Comparison of ENCODE assay signal across 1 cellular context in the genomic region with DNA sequence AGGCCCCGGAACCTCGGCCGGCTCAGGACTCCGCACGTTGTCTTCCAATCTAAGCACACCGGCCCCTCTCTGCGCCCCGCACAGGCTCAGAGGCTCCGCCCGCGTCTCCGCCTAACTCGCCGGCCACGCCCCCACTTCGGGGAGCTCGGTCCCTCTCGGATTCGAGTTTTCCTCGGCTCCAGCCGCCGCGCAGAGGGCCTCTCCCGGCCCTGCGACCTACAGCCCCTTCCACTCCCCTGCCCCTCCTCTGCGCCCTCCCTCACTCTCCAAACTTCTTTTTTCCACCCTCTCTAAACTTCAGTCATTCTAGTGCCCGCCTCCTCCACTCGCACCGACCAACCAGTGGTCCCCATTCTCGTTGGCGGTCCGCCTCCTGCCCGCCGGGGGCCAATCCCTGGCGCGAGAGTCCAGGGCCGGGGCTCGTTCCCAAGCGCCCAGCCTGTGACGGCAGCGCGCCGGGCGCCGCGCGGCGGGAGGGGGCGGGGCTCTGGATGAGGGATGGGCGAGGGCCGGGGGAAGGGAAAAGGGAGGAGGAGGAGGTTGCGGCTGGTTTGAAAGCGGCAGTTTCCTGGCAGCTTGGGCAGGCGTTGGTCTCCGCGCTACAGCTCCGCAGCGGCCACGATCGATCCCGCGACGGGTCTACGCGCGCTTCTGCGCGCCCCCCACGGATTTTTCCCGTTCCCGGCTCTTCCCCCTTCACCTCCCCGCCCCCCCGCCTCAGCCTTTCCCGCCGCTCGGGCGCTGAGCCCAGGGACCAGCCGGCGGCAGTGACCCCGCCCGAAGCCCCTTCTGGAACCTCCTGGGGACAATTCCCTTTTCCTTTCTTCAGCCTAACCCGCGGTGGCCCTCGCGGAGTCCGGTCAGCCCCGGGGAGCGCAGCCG.
TF ChIP-seq lines count a peak whose summit lies in the region.

TSS of gene MAGI3 (plus strand) at position 563 of the 882 bp plus-strand sequence. CDS start 519 bp downstream, outside the sequence.

TF ChIP-seq in K562, 482 proteins besides CTCF, POLR2A, EP300 and RAD21 (continued from another document and continues in another):
- TF ChIP-seq, protein P1, sequence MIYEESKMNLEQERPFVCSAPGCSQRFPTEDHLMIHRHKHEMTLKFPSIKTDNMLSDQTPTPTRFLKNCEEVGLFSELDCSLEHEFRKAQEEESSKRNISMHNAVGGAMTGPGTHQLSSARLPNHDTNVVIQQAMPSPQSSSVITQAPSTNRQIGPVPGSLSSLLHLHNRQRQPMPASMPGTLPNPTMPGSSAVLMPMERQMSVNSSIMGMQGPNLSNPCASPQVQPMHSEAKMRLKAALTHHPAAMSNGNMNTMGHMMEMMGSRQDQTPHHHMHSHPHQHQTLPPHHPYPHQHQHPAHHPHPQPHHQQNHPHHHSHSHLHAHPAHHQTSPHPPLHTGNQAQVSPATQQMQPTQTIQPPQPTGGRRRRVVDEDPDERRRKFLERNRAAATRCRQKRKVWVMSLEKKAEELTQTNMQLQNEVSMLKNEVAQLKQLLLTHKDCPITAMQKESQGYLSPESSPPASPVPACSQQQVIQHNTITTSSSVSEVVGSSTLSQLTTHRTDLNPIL (CRISPR knock-in tag; IDR thresholded peaks at IDR 0.05): no peak
- TF ChIP-seq MCM7 (IDR thresholded peaks at IDR 0.05) (no peak), CTCFL (IDR thresholded peaks at IDR 0.05; ENCODE audit: borderline replicate concordance, insufficient read depth, low read depth, low read length, poor library complexity, severe bottlenecking) (no peak), SETDB1 (IDR thresholded peaks at IDR 0.05; ENCODE audit: low read length) (no peak), FOXA3 (CRISPR knock-in tag; conservative IDR thresholded peaks at IDR 0.05 in 1 of 2, IDR thresholded peaks at IDR 0.05 in 1 of 2) (no peak), HDAC1 (IDR thresholded peaks at IDR 0.05) (0 out of 4 replicates have a peak, but pooled peaks of 1 of the 2 experiments have one; percentile 23), ILK (tag; IDR thresholded peaks at IDR 0.05; ENCODE audit: borderline replicate concordance, low read depth) (no peak), ZNF583 (CRISPR knock-in tag; IDR thresholded peaks at IDR 0.05) (0 out of 2 replicates have a peak, but pooled peaks have one; percentile 50), ZNF274 (IDR thresholded peaks at IDR 0.05; ENCODE audit: borderline replicate concordance, low read depth, low read length) (no peak), POLR2G (IDR thresholded peaks at IDR 0.05; ENCODE audit: low read depth, low read length) (peak; percentile 82), PTBP1 (IDR thresholded peaks at IDR 0.05; ENCODE audit: low read depth, low read length) (no peak), MTA3 (IDR thresholded peaks at IDR 0.05; ENCODE audit: borderline replicate concordance) (peak; percentile 47; the same call in 1 of the 2 replicates), HDAC6 (IDR thresholded peaks at IDR 0.05; ENCODE audit: low read depth, low read length) (no peak), RFX7 (CRISPR knock-in tag; IDR thresholded peaks at IDR 0.05) (0 out of 2 replicates have a peak, but pooled peaks have one; percentile 51), ZZZ3 (IDR thresholded peaks at IDR 0.05) (no peak), ZNF212 (CRISPR knock-in tag; IDR thresholded peaks at IDR 0.05) (no peak), ZEB2 (IDR thresholded peaks at IDR 0.05) (no peak), ZFP91 (CRISPR knock-in tag; IDR thresholded peaks at IDR 0.05) (no peak), ZNF311 (CRISPR knock-in tag; IDR thresholded peaks at IDR 0.05) (no peak), KLF10 (CRISPR knock-in tag; IDR thresholded peaks at IDR 0.05) (no peak), CREB1 (IDR thresholded peaks at IDR 0.05) (peak; percentile 76), CREB1 (CRISPR knock-in tag; IDR thresholded peaks at IDR 0.05) (peak; percentile 84), MAFK (IDR thresholded peaks at IDR 0.05; ENCODE audit: low read length) (no peak), POLR3A (IDR thresholded peaks at IDR 0.05; ENCODE audit: borderline replicate concordance, extremely low read depth, insufficient read depth, insufficient read length) (no peak), CBX2 (IDR thresholded peaks at IDR 0.05; ENCODE audit: insufficient read depth, low read length, poor library complexity, severe bottlenecking) (no peak), FOXP1 (CRISPR knock-in tag; IDR thresholded peaks at IDR 0.05) (no peak), ZNF146 (CRISPR knock-in tag; IDR thresholded peaks at IDR 0.05; ENCODE audit: unreplicated experiment) (no peak), FOS (IDR thresholded peaks at IDR 0.05; ENCODE audit: extremely low read depth, insufficient read length) (peak; percentile 93), STAG1 (CRISPR knock-in tag; IDR thresholded peaks at IDR 0.05; ENCODE audit: borderline replicate concordance) (no peak), SREBF1 (IDR thresholded peaks at IDR 0.05; ENCODE audit: borderline replicate concordance, low read depth, low read length) (no peak), SUPT5H (IDR thresholded peaks at IDR 0.05) (peak; percentile 52), ZNF347 (CRISPR knock-in tag; IDR thresholded peaks at IDR 0.05; ENCODE audit: low read depth) (no peak), PML (IDR thresholded peaks at IDR 0.05; ENCODE audit: low read length) (no peak), DIDO1 (tag; IDR thresholded peaks at IDR 0.05; ENCODE audit: low read depth) (no peak), KDM4B (IDR thresholded peaks at IDR 0.05; ENCODE audit: borderline replicate concordance in 2 of 2, low read depth in 1 of 2) (no peak), RHOXF2B (CRISPR knock-in tag; conservative IDR thresholded peaks at IDR 0.05) (no peak), ZBTB7A (IDR thresholded peaks at IDR 0.05; ENCODE audit: borderline replicate concordance, control insufficient read depth, low read depth, low read length) (peak; percentile 87; the same call in 1 of the 2 replicates), GABPB2 (CRISPR knock-in tag; conservative IDR thresholded peaks at IDR 0.05) (no peak), NCOA6 (IDR thresholded peaks at IDR 0.05) (no peak), PRPF4 (IDR thresholded peaks at IDR 0.05; ENCODE audit: insufficient read depth, low read depth, low read length, poor library complexity, severe bottlenecking) (peak; percentile 52), HNRNPUL1 (IDR thresholded peaks at IDR 0.05; ENCODE audit: low read length) (no peak)
- TF ChIP-seq, protein P2, sequence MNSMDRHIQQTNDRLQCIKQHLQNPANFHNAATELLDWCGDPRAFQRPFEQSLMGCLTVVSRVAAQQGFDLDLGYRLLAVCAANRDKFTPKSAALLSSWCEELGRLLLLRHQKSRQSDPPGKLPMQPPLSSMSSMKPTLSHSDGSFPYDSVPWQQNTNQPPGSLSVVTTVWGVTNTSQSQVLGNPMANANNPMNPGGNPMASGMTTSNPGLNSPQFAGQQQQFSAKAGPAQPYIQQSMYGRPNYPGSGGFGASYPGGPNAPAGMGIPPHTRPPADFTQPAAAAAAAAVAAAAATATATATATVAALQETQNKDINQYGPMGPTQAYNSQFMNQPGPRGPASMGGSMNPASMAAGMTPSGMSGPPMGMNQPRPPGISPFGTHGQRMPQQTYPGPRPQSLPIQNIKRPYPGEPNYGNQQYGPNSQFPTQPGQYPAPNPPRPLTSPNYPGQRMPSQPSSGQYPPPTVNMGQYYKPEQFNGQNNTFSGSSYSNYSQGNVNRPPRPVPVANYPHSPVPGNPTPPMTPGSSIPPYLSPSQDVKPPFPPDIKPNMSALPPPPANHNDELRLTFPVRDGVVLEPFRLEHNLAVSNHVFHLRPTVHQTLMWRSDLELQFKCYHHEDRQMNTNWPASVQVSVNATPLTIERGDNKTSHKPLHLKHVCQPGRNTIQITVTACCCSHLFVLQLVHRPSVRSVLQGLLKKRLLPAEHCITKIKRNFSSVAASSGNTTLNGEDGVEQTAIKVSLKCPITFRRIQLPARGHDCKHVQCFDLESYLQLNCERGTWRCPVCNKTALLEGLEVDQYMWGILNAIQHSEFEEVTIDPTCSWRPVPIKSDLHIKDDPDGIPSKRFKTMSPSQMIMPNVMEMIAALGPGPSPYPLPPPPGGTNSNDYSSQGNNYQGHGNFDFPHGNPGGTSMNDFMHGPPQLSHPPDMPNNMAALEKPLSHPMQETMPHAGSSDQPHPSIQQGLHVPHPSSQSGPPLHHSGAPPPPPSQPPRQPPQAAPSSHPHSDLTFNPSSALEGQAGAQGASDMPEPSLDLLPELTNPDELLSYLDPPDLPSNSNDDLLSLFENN (IDR thresholded peaks at IDR 0.05; ENCODE audit: low read depth in 2 of 2, low read length in 2 of 2): no peak
- TF ChIP-seq, protein P3, sequence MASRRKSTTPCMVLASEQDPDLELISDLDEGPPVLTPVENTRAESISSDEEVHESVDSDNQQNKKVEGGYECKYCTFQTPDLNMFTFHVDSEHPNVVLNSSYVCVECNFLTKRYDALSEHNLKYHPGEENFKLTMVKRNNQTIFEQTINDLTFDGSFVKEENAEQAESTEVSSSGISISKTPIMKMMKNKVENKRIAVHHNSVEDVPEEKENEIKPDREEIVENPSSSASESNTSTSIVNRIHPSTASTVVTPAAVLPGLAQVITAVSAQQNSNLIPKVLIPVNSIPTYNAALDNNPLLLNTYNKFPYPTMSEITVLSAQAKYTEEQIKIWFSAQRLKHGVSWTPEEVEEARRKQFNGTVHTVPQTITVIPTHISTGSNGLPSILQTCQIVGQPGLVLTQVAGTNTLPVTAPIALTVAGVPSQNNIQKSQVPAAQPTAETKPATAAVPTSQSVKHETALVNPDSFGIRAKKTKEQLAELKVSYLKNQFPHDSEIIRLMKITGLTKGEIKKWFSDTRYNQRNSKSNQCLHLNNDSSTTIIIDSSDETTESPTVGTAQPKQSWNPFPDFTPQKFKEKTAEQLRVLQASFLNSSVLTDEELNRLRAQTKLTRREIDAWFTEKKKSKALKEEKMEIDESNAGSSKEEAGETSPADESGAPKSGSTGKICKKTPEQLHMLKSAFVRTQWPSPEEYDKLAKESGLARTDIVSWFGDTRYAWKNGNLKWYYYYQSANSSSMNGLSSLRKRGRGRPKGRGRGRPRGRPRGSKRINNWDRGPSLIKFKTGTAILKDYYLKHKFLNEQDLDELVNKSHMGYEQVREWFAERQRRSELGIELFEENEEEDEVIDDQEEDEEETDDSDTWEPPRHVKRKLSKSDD (conservative IDR thresholded peaks at IDR 0.05; ENCODE audit: low read length): no peak
- TF ChIP-seq, protein P4, sequence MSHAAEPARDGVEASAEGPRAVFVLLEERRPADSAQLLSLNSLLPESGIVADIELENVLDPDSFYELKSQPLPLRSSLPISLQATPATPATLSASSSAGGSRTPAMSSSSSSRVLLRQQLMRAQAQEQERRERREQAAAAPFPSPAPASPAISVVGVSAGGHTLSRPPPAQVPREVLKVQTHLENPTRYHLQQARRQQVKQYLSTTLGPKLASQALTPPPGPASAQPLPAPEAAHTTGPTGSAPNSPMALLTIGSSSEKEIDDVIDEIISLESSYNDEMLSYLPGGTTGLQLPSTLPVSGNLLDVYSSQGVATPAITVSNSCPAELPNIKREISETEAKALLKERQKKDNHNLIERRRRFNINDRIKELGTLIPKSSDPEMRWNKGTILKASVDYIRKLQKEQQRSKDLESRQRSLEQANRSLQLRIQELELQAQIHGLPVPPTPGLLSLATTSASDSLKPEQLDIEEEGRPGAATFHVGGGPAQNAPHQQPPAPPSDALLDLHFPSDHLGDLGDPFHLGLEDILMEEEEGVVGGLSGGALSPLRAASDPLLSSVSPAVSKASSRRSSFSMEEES (CRISPR knock-in tag; IDR thresholded peaks at IDR 0.05): 0 out of 2 replicates have a peak, but pooled peaks have one; percentile 6
- TF ChIP-seq, protein P5, sequence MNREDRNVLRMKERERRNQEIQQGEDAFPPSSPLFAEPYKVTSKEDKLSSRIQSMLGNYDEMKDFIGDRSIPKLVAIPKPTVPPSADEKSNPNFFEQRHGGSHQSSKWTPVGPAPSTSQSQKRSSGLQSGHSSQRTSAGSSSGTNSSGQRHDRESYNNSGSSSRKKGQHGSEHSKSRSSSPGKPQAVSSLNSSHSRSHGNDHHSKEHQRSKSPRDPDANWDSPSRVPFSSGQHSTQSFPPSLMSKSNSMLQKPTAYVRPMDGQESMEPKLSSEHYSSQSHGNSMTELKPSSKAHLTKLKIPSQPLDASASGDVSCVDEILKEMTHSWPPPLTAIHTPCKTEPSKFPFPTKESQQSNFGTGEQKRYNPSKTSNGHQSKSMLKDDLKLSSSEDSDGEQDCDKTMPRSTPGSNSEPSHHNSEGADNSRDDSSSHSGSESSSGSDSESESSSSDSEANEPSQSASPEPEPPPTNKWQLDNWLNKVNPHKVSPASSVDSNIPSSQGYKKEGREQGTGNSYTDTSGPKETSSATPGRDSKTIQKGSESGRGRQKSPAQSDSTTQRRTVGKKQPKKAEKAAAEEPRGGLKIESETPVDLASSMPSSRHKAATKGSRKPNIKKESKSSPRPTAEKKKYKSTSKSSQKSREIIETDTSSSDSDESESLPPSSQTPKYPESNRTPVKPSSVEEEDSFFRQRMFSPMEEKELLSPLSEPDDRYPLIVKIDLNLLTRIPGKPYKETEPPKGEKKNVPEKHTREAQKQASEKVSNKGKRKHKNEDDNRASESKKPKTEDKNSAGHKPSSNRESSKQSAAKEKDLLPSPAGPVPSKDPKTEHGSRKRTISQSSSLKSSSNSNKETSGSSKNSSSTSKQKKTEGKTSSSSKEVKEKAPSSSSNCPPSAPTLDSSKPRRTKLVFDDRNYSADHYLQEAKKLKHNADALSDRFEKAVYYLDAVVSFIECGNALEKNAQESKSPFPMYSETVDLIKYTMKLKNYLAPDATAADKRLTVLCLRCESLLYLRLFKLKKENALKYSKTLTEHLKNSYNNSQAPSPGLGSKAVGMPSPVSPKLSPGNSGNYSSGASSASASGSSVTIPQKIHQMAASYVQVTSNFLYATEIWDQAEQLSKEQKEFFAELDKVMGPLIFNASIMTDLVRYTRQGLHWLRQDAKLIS (CRISPR knock-in tag; IDR thresholded peaks at IDR 0.05): no peak
